8 cellular contexts compared by ENCODE assay signal in the genomic region with DNA sequence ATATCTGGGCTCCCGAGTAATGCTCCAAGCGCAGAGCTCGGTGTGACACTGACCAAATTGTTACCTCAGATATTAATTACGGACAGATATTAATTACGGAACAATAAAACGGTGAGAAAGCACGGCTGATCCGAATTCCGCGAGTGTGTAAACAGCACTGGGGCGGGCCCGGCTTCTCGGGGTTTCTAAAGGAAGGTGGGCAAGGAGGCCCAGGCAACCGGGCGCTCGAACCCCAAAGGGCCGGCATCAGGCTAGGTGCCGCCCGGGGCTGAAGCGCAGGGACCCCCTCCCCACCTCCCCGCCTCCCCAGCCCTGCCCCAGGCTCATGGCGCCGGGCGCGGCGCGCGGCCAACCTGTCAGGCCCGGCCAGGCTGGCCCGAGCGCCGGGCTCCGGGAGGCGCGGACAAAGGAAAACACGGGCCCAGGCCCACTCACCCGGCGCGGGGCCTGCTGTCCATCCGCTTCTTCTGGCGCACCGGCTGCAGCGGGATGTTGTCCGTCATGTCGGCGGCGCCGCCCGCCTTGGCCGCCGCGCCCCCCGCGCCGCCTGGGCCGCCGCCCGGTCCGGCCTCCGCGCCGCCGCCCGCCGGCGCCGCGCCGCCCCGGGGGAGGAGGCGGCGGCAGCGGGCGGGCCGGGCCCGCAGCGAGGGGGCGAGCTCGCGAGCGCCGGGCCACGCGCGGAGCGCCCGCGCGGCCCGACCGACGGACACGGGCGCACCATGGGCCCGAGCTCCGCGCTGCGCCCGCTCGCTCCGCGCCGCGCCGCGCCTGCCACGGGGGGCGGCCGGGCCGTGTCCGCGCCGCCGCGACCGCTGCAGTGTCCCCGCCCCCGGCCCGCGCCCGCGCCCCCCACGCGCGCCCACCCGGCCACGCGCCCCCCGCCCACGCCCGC. TPM values are rescaled to one million over a fixed set of nuclear protein-coding genes. Genes with fewer than 3 reads are reported as not detected.
DNase-seq lines count a peak whose midpoint lies in the region; ATAC-seq lines count a peak whose summit lies in the region.

Gene ATP9A, minus strand, starts transcription at position 524 of the 892 bp plus-strand sequence. Its CDS starts 21 bp downstream, at position 503.

- H3K4me2 ChIP-seq in Karpas-422 (ENCODE audit: low read depth, low read length, poor library complexity, severe bottlenecking) = no peak within 1 kb of the TSS

- peak; percentile 63 for ATAC-seq in left lobe of liver
- no peak for ATAC-seq in stimulated activated naive CD8-positive, alpha-beta T cell treated with anti-CD3 and anti-CD28 coated beads, Interleukin-15, Interleukin-2, amounts not matched to agents 100 U/mL and 50 U/mL, for 24 hours

- no peaks in the 10 kb centered on the region for H4K20me1 ChIP-seq in Karpas-422 (ENCODE audit: insufficient read depth, low read depth, low read length)

- DNase-seq in Caki2 (ENCODE audit: low read depth) (no peak), NCI-H460 (ENCODE audit: extremely low read depth, low read depth) (no peak), dermis blood vessel endothelial cell (peak; percentile 47), left lobe of liver (ENCODE audit: low spot score) (peak; percentile 54), Karpas-422 (no peak), germinal center (ENCODE audit: low spot score) (no peak), DMS153 treated with DMSO at 0.1 percent for 48 hours (lab: John Stamatoyannopoulos, UW; ENCODE audit: unreplicated experiment) (no peak)
- DNase-seq in stimulated activated naive CD8-positive, alpha-beta T cell treated with anti-CD3 and anti-CD28 coated beads, Interleukin-15, Interleukin-2, amounts not matched to agents 100 U/mL and 50 U/mL, for 24 hours = peak; percentile 9

- no peaks in the 10 kb centered on the region for H3K36me3 ChIP-seq in Karpas-422 (ENCODE audit: insufficient read depth, low read length)

- H3K27ac ChIP-seq in Karpas-422 (ENCODE audit: low read length) = no peak within 1 kb of the TSS

- H3K9me3 ChIP-seq in Karpas-422 (ENCODE audit: low read length) = no peaks in the 10 kb centered on the region

- H3K9ac ChIP-seq in Karpas-422 (ENCODE audit: low read length) = no peak within 1 kb of the TSS

- H3K9me2 ChIP-seq in Karpas-422 (replicated peaks; ENCODE audit: insufficient read depth, low read length) = no peaks in the 10 kb centered on the region

- no peaks in the 10 kb centered on the region for H3K4me1 ChIP-seq in Karpas-422 (ENCODE audit: low read length)

- in situ Hi-C loops in Caki2 (cut with HindIII; ENCODE audit: low pct_unique_long_range_greater_than_20kb, low sequenced_read_pairs) = no loop called here

- H2AFZ ChIP-seq in Karpas-422 (ENCODE audit: low read length) = no peak within 1 kb of the TSS

- no peak within 1 kb of the TSS for H3K4me3 ChIP-seq in Karpas-422 (ENCODE audit: low read length)

- no peaks in the 10 kb centered on the region for H3K27me3 ChIP-seq in Karpas-422 (ENCODE audit: low read length)

- H3K79me2 ChIP-seq in Karpas-422 (ENCODE audit: low read length) = no peaks in the 10 kb centered on the region

RNA-seq across cellular contexts. Expression of gene ATP9A, which starts in this region (rescaled TPM):
- 31.1 and 37.1 TPM in 2 replicates for total RNA-seq in Caki2 (2014; rRNA removed; shearing (Covaris generic); ENCODE audit: low replicate concordance)
- 28.7 and 31.8 TPM in 2 replicates for total RNA-seq in NCI-H460 (2014; rRNA removed; shearing (Covaris generic))
- polyA plus RNA-seq in NCI-H460 (2014; cell fraction: nucleus; rRNA removed) = 11.1 and 14.1 TPM in 2 replicates
- total RNA-seq in dermis blood vessel endothelial cell (39.7 and 53.3 TPM in 2 replicates), left lobe of liver (12.1 TPM)
- total RNA-seq in Karpas-422 (2014; rRNA removed; shearing (Covaris generic); ENCODE audit: low replicate concordance) = 0.04 and 0.19 TPM in 2 replicates

Comparison
In these comparisons a context has a peak if more than half of its experiments do, and no peak if none do; other contexts are left out.
1. RNA of gene ATP9A (total RNA-seq): 39.7 to 53.3 TPM in dermis blood vessel endothelial cell, 31.1 to 37.1 TPM in Caki2, 28.7 to 31.8 TPM in NCI-H460 and 12.1 TPM in left lobe of liver (single experiment); 0.04 to 0.19 TPM in Karpas-422; every median in the first group is over 10 times any median in the second.
2. DNase-seq: peak in dermis blood vessel endothelial cell (single experiment), left lobe of liver (single experiment) and stimulated activated naive CD8-positive, alpha-beta T cell treated with anti-CD3 and anti-CD28 coated beads, Interleukin-15, Interleukin-2, amounts not matched to agents 100 U/mL and 50 U/mL, for 24 hours (single experiment); none in Caki2 (single experiment), NCI-H460 (single experiment), Karpas-422 (single experiment), germinal center (single experiment) and DMS153 treated with DMSO at 0.1 percent for 48 hours (single experiment).